27 cellular contexts compared by ENCODE assay signal in the genomic region with DNA sequence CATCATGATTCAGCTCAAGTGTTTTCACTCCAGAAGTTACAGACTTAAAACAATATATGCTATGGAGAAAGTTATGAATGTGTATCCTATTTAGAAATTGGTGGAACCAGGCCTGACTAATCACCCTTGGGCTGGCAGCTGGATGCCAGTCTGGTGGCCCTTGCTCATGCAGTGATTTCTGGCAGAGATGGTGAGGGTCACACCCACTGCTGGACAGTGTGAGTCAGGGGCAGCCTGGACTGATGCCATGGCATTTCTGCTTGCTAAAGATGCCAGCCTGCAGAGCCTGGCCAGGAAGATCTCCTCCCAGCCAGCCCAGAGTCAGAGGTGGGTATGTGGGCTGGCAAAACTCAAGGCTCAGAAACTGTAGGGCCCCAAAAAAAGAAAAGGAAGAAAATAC.
"Had no signal": no experiment of that assay in that cellular context is flagged by ENCODE, and none has a peak within 500 bp of the region (broad histone marks: within the 10 kb centered on the region; RNA-seq: fewer than 3 reads in every experiment).

No MANE protein-coding gene starts in this region.

- ATAC-seq: esophagus mucosa; gastrocnemius medialis; heart right ventricle; left cardiac atrium; left lung; mucosa of descending colon; natural killer cell treated with Interleukin-12 subunit alpha and Interleukin-12 subunit beta and Interleukin-15 and Interleukin-18, amount 100 ng/mL, for 72 hours; pancreas; right lobe of liver; stimulated activated effector memory CD8-positive, alpha-beta T cell treated with anti-CD3 and anti-CD28 coated beads, Interleukin-12 subunit alpha, Interleukin-12 subunit beta, amount 100 ng/mL, for 72 hours had no signal

- H3K27me3 ChIP-seq: colonic mucosa, gastrocnemius medialis, heart right ventricle, left lung, neutrophil, pancreas, right lobe of liver, stomach, thyroid gland, vagina had no signal

- DNase-seq: colonic mucosa; effector memory CD4-positive, alpha-beta T cell; foreskin fibroblast; gastrocnemius medialis; heart right ventricle; hippocampal formation; left cardiac atrium; left lung; mesenchymal stem cell; mucosa of descending colon; naive B cell; pancreas; right lobe of liver; stimulated activated CD4-positive, alpha-beta T cell treated with anti-CD3 and anti-CD28 coated beads, Interleukin-2, amount 100 ng/mL, for 24 hours; stimulated activated CD4-positive, alpha-beta T cell treated with anti-CD3 and anti-CD28 coated beads, Interleukin-4, amount 100 ng/mL, for 24 hours; stimulated activated naive CD4-positive, alpha-beta T cell treated with Interleukin-2 at 50 U/mL for 16 hours; stomach; thyroid gland; trophoblast cell had no signal

- H3K36me3 ChIP-seq: colonic mucosa, gastrocnemius medialis, heart right ventricle, left lung, neutrophil, pancreas, right lobe of liver, stomach, thyroid gland, vagina had no signal

- H3K4me3 ChIP-seq: colonic mucosa, gastrocnemius medialis, heart right ventricle, left lung, mucosa of descending colon, pancreas, right lobe of liver, stomach, thyroid gland, vagina had no signal

- H3K4me1 Mint-ChIP-seq: mesothelial cell of epicardium; naive B cell; neural crest cell; stimulated activated effector memory CD8-positive, alpha-beta T cell treated with anti-CD3 and anti-CD28 coated beads, Interleukin-12 subunit alpha, Interleukin-12 subunit beta, amount 100 ng/mL, for 72 hours had no signal

- H3K36me3 Mint-ChIP-seq: mesothelial cell of epicardium; naive B cell; natural killer cell treated with Interleukin-12 subunit alpha and Interleukin-12 subunit beta and Interleukin-15 and Interleukin-18, amount 100 ng/mL, for 72 hours; stimulated activated effector memory CD8-positive, alpha-beta T cell treated with anti-CD3 and anti-CD28 coated beads, Interleukin-12 subunit alpha, Interleukin-12 subunit beta, amount 100 ng/mL, for 72 hours had no signal

- H3K27ac ChIP-seq: colonic mucosa, gastrocnemius medialis, heart right ventricle, left lung, neutrophil, pancreas, right lobe of liver, stomach, thyroid gland, vagina had no signal

- H3K27ac Mint-ChIP-seq: dendritic cell treated with granulocyte-macrophage colony-stimulating factor and Interleukin-4, amounts not matched to agents 40 ng/mL and 50 ng/mL, for 4 days; mesothelial cell of epicardium; naive B cell; natural killer cell treated with Interleukin-12 subunit alpha and Interleukin-12 subunit beta and Interleukin-15 and Interleukin-18, amount 100 ng/mL, for 72 hours; stimulated activated effector memory CD8-positive, alpha-beta T cell treated with anti-CD3 and anti-CD28 coated beads, Interleukin-12 subunit alpha, Interleukin-12 subunit beta, amount 100 ng/mL, for 72 hours had no signal

- H3K9me3 ChIP-seq: colonic mucosa, gastrocnemius medialis, heart right ventricle, mucosa of descending colon, neutrophil, pancreas, right lobe of liver, stomach, thyroid gland, vagina had no signal

- H3K4me3 Mint-ChIP-seq: dendritic cell treated with granulocyte-macrophage colony-stimulating factor and Interleukin-4, amounts not matched to agents 40 ng/mL and 50 ng/mL, for 4 days; mesothelial cell of epicardium; naive B cell; natural killer cell treated with Interleukin-12 subunit alpha and Interleukin-12 subunit beta and Interleukin-15 and Interleukin-18, amount 100 ng/mL, for 72 hours; neural crest cell; stimulated activated effector memory CD8-positive, alpha-beta T cell treated with anti-CD3 and anti-CD28 coated beads, Interleukin-12 subunit alpha, Interleukin-12 subunit beta, amount 100 ng/mL, for 72 hours had no signal

- H3K4me1 ChIP-seq: colonic mucosa, gastrocnemius medialis, heart right ventricle, left lung, pancreas, right lobe of liver, stomach, thyroid gland, vagina had no signal

- H3K9me3 Mint-ChIP-seq: mesothelial cell of epicardium; natural killer cell treated with Interleukin-12 subunit alpha and Interleukin-12 subunit beta and Interleukin-15 and Interleukin-18, amount 100 ng/mL, for 72 hours; neural crest cell had no signal

- H3K27me3 Mint-ChIP-seq: dendritic cell treated with granulocyte-macrophage colony-stimulating factor and Interleukin-4, amounts not matched to agents 40 ng/mL and 50 ng/mL, for 4 days; naive B cell; natural killer cell treated with Interleukin-12 subunit alpha and Interleukin-12 subunit beta and Interleukin-15 and Interleukin-18, amount 100 ng/mL, for 72 hours had no signal
